Comparison of ENCODE assay signal across 24 cellular contexts in the genomic region with DNA sequence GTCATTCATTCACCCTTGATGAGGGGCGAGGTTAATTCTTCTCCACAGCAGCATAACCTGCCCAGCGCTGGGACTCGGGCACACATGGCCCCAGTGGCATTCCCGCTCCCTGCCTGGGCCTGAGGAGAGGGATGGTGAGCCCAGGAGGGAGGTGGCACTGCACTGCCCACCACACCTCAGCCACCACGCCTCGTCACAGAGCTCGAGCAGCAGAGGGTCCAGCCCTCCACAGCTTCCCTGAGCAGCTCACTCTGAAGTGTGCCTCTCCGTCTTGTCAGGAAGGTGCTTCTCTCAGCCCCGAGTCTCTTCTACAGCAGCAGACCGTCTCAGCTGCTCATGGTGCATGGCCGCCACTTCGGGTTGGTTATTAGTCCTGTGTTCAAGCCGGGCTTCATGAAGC. TPM values are rescaled to one million over a fixed set of nuclear protein-coding genes. Genes with fewer than 3 reads are reported as not detected.
DNase-seq lines count a peak whose midpoint lies in the region; ATAC-seq lines count a peak whose summit lies in the region.
"Had no signal": no experiment of that assay in that cellular context is flagged by ENCODE, and none has a peak within 500 bp of the region (broad histone marks: within the 10 kb centered on the region; RNA-seq: fewer than 3 reads in every experiment).

No MANE protein-coding gene starts in this region.

- H3K27me3 ChIP-seq in mesenchymal stem cell (ENCODE audit: control insufficient read depth in 1 of 2, insufficient read depth in 1 of 2, low read length in 2 of 2), result no peaks in the 10 kb centered on the region
- H3K27me3 ChIP-seq: BLaER1 treated with 17β-estradiol and CSF1 and Interleukin-3, amounts not matched to agents 10 nM and 100 nM; SJSA1 had no signal

- no peak overlapping the region for H3K18ac ChIP-seq in mesenchymal stem cell (ENCODE audit: low read depth in 1 of 2, low read length in 2 of 2)

- no peak overlapping the region for H2BK120ac ChIP-seq in mesenchymal stem cell (ENCODE audit: low read depth, low read length)

- H3K4me1 Mint-ChIP-seq in activated T-cell treated with anti-CD3 and anti-CD28 coated beads, Interleukin-2, amount 50 U/mL, for 72 hours (ENCODE audit: low read depth), result no peaks in the 10 kb centered on the region
- H3K4me1 Mint-ChIP-seq in activated T-helper 1 cell treated with anti-CD3 and anti-CD28 coated beads, Interleukin-12 subunit alpha, Interleukin-12 subunit beta, Interleukin-2, Interleukin-4 antibody, amounts not matched to agents 30 ng/mL and 10 ng/mL and 1 ng/mL, durations not matched to agents 14 hours and 24 hours and 36 hours (ENCODE audit: low read depth), result peaks cover 5% of the 10 kb centered on the region

- peaks cover 2 to 3% of the 10 kb centered on the region in 2 donors for H3K36me3 Mint-ChIP-seq in activated T-cell treated with anti-CD3 and anti-CD28 coated beads, Interleukin-2, amount 50 U/mL, for 72 hours (ENCODE audit: insufficient read depth in 2 of 2)
- peaks cover 29% of the 10 kb centered on the region for H3K36me3 Mint-ChIP-seq in activated T-helper 1 cell treated with anti-CD3 and anti-CD28 coated beads, Interleukin-12 subunit alpha, Interleukin-12 subunit beta, Interleukin-2, Interleukin-4 antibody, amounts not matched to agents 30 ng/mL and 10 ng/mL and 1 ng/mL, durations not matched to agents 14 hours and 24 hours and 36 hours (ENCODE audit: low read depth)

- H3K4me3 Mint-ChIP-seq in activated T-cell treated with anti-CD3 and anti-CD28 coated beads, Interleukin-2, amount 50 U/mL, for 72 hours, result no peak overlapping the region
- H3K4me3 Mint-ChIP-seq in activated T-helper 1 cell treated with anti-CD3 and anti-CD28 coated beads, Interleukin-12 subunit alpha, Interleukin-12 subunit beta, Interleukin-2, Interleukin-4 antibody, amounts not matched to agents 30 ng/mL and 10 ng/mL and 1 ng/mL, durations not matched to agents 14 hours and 24 hours and 36 hours, result no peak overlapping the region
- H3K4me3 Mint-ChIP-seq: CD4-positive, alpha-beta memory T cell had no signal

- H3K27ac Mint-ChIP-seq in activated T-cell treated with anti-CD3 and anti-CD28 coated beads, Interleukin-2, amount 50 U/mL, for 72 hours, result peak overlapping the region; percentile 13
- peak overlapping the region; percentile 16 for H3K27ac Mint-ChIP-seq in activated T-helper 1 cell treated with anti-CD3 and anti-CD28 coated beads, Interleukin-12 subunit alpha, Interleukin-12 subunit beta, Interleukin-2, Interleukin-4 antibody, amounts not matched to agents 30 ng/mL and 10 ng/mL and 1 ng/mL, durations not matched to agents 14 hours and 24 hours and 36 hours

- peaks cover 54 to 74% of the 10 kb centered on the region in 2 experiments for H3K36me3 ChIP-seq in mesenchymal stem cell (ENCODE audit: control insufficient read depth in 1 of 2, insufficient read depth in 2 of 2, low read depth in 1 of 2, low read length in 2 of 2)

- no peak overlapping the region for H3K23ac ChIP-seq in mesenchymal stem cell (ENCODE audit: low read length in 2 of 2)

- H3K4ac ChIP-seq in mesenchymal stem cell (ENCODE audit: low read depth in 1 of 2, low read length in 2 of 2), result no peak overlapping the region

- no peak overlapping the region for H3K9ac ChIP-seq in mesenchymal stem cell (ENCODE audit: low read length)
- H3K9ac ChIP-seq: BLaER1 treated with 17β-estradiol and CSF1 and Interleukin-3, amounts not matched to agents 10 nM and 100 nM had no signal

- H3K4me1 ChIP-seq in mesenchymal stem cell (ENCODE audit: control insufficient read depth, insufficient read depth, low read depth, low read length), result peaks cover 3% of the 10 kb centered on the region
- H3K4me1 ChIP-seq: BLaER1 treated with 17β-estradiol and CSF1 and Interleukin-3, amounts not matched to agents 10 nM and 100 nM; Caco-2; SJSA1 had no signal

- no peak overlapping the region for H3K27ac ChIP-seq in mesenchymal stem cell (ENCODE audit: low read length, poor library complexity, severe bottlenecking)
- peak overlapping the region; percentile 30 for H3K27ac ChIP-seq in temporal lobe (ENCODE audit: low read depth, low read length)
- H3K27ac ChIP-seq: BLaER1 treated with 17β-estradiol and CSF1 and Interleukin-3, amounts not matched to agents 10 nM and 100 nM; PC-9; SJSA1 had no signal

- H3K4me3 ChIP-seq in mesenchymal stem cell (ENCODE audit: insufficient read depth in 1 of 2, low read depth in 1 of 2, low read length in 2 of 2), result no peak overlapping the region
- H3K4me3 ChIP-seq: BLaER1 treated with 17β-estradiol and CSF1 and Interleukin-3, amounts not matched to agents 10 nM and 100 nM; PC-9; SJSA1 had no signal

- no peak overlapping the region for H2BK15ac ChIP-seq in mesenchymal stem cell (ENCODE audit: low read depth, poor library complexity, severe bottlenecking)

- intact Hi-C loops in activated T-helper 1 cell treated with anti-CD3 and anti-CD28 coated beads, Interleukin-12 subunit alpha, Interleukin-12 subunit beta, Interleukin-2, Interleukin-4 antibody, amounts not matched to agents 30 ng/mL and 10 ng/mL and 1 ng/mL, durations not matched to agents 14 hours and 24 hours and 36 hours (cut with micrococcal nuclease), result no loop called here

- no peak overlapping the region for H2AFZ ChIP-seq in mesenchymal stem cell (ENCODE audit: low read depth, low read length)
- H2AFZ ChIP-seq: PC-9 had no signal

- WGBS in mesenchymal stem cell, result 97% methylated on average over 12 of the region's 13 CpGs

- DNase-seq in activated T-cell treated with anti-CD3 and anti-CD28 coated beads, Interleukin-2, amount 50 U/mL, for 72 hours, result no peak
- no peak for DNase-seq in activated T-cell treated with anti-CD3 and anti-CD28 coated beads, Interleukin-2, amount 50 U/mL, for 1 hour
- DNase-seq in activated T-helper 1 cell treated with anti-CD3 and anti-CD28 coated beads, Interleukin-12 subunit alpha, Interleukin-12 subunit beta, Interleukin-2, Interleukin-4 antibody, amounts not matched to agents 30 ng/mL and 10 ng/mL and 1 ng/mL, durations not matched to agents 14 hours and 24 hours and 36 hours (ENCODE audit: low spot score), result no peak
- DNase-seq in mesenchymal stem cell (no peak), DMS153 treated with DMSO at 0.1 percent for 48 hours (lab: John Stamatoyannopoulos, UW; ENCODE audit: unreplicated experiment) (no peak), Ammon's horn (ENCODE audit: low spot score) (no peak)
- DNase-seq: Caco-2; CD4-positive, alpha-beta memory T cell; DMS79 treated with DMSO at 0.1 percent for 48 hours; GF-D8; Karpas-422; NCI-H1092; NCI-H1417 treated with DMSO at 0.1 percent for 48 hours; NCI-H1694 treated with DMSO at 0.1 percent for 48 hours; NCI-H2081; NCI-H2227 treated with DMSO at 0.1 percent for 48 hours; NCI-H526 treated with DMSO at 0.1 percent for 48 hours; PC-9; Right ventricle myocardium superior had no signal

- no peaks in the 10 kb centered on the region for H3K79me1 ChIP-seq in mesenchymal stem cell (replicated peaks; ENCODE audit: low read length, poor library complexity, severe bottlenecking)

- ATAC-seq in activated T-cell treated with anti-CD3 and anti-CD28 coated beads, Interleukin-2, amount 50 U/mL, for 72 hours (replicated peaks in 1 of 2), result no peak
- no peak for ATAC-seq in GM21619 (IDR thresholded peaks at IDR 0.05; ENCODE audit: unreplicated experiment)
- ATAC-seq: HepG2 had no signal

- H2AK5ac ChIP-seq in mesenchymal stem cell (ENCODE audit: low read length, severe bottlenecking), result no peak overlapping the region

- no peaks in the 10 kb centered on the region for H3K9me3 Mint-ChIP-seq in activated T-cell treated with anti-CD3 and anti-CD28 coated beads, Interleukin-2, amount 50 U/mL, for 72 hours
- H3K9me3 Mint-ChIP-seq in activated T-helper 1 cell treated with anti-CD3 and anti-CD28 coated beads, Interleukin-12 subunit alpha, Interleukin-12 subunit beta, Interleukin-2, Interleukin-4 antibody, amounts not matched to agents 30 ng/mL and 10 ng/mL and 1 ng/mL, durations not matched to agents 14 hours and 24 hours and 36 hours, result no peaks in the 10 kb centered on the region
- H3K9me3 Mint-ChIP-seq: CD4-positive, alpha-beta memory T cell had no signal

- H2BK12ac ChIP-seq in mesenchymal stem cell (ENCODE audit: low read length in 2 of 2), result no peak overlapping the region

- no peak overlapping the region for H3K14ac ChIP-seq in mesenchymal stem cell (ENCODE audit: low read length in 2 of 2)

- no peaks in the 10 kb centered on the region for H3K27me3 Mint-ChIP-seq in activated T-cell treated with anti-CD3 and anti-CD28 coated beads, Interleukin-2, amount 50 U/mL, for 72 hours (ENCODE audit: low read depth)
- no peaks in the 10 kb centered on the region for H3K27me3 Mint-ChIP-seq in activated T-helper 1 cell treated with anti-CD3 and anti-CD28 coated beads, Interleukin-12 subunit alpha, Interleukin-12 subunit beta, Interleukin-2, Interleukin-4 antibody, amounts not matched to agents 30 ng/mL and 10 ng/mL and 1 ng/mL, durations not matched to agents 14 hours and 24 hours and 36 hours (ENCODE audit: insufficient read depth)
- H3K27me3 Mint-ChIP-seq: CD4-positive, alpha-beta memory T cell had no signal

- no peaks in the 10 kb centered on the region for H3K9me3 ChIP-seq in mesenchymal stem cell (ENCODE audit: control insufficient read depth, low read length)
- H3K9me3 ChIP-seq: BLaER1 treated with 17β-estradiol and CSF1 and Interleukin-3, amounts not matched to agents 10 nM and 100 nM; Caco-2; SJSA1 had no signal

- no peak overlapping the region for H4K8ac ChIP-seq in mesenchymal stem cell (ENCODE audit: low read length)

- peak overlapping the region; percentile 40 for H4K91ac ChIP-seq in mesenchymal stem cell (ENCODE audit: low read length)

- H3K4me2 ChIP-seq in mesenchymal stem cell (ENCODE audit: low read length, poor library complexity, severe bottlenecking), result no peak overlapping the region
- H3K4me2 ChIP-seq: BLaER1 treated with 17β-estradiol and CSF1 and Interleukin-3, amounts not matched to agents 10 nM and 100 nM; PC-9 had no signal

- H2BK5ac ChIP-seq in mesenchymal stem cell (ENCODE audit: low read depth, low read length, poor library complexity, severe bottlenecking), result no peak overlapping the region

RNA-seq across cellular contexts. Expression of a gene that starts 34.9 kb away (rescaled TPM):
- 10 to 100 TPM; 29.4 to 32.2 TPM for total RNA-seq in activated T-cell treated with anti-CD3 and anti-CD28 coated beads, Interleukin-2, amount 50 U/mL, for 72 hours
- 20.3 and 21.2 TPM in 2 replicates for total RNA-seq in activated T-helper 1 cell treated with anti-CD3 and anti-CD28 coated beads, Interleukin-12 subunit alpha, Interleukin-12 subunit beta, Interleukin-2, Interleukin-4 antibody, amounts not matched to agents 30 ng/mL and 10 ng/mL and 1 ng/mL, durations not matched to agents 14 hours and 24 hours and 36 hours
- 33.0 TPM for polyA plus RNA-seq in mesenchymal stem cell (2013, experiment 1 of 2)
- polyA plus RNA-seq in mesenchymal stem cell (2013, experiment 2 of 2), result 36.8 TPM
- 49.2 TPM for total RNA-seq in temporal lobe

RNA-seq across cellular contexts. Expression of a gene that starts 35.0 kb away (rescaled TPM):
- total RNA-seq in activated T-cell treated with anti-CD3 and anti-CD28 coated beads, Interleukin-2, amount 50 U/mL, for 72 hours, result 10 to 100 TPM; 35.2 to 40.6 TPM
- 41.4 and 43.0 TPM in 2 replicates for total RNA-seq in activated T-helper 1 cell treated with anti-CD3 and anti-CD28 coated beads, Interleukin-12 subunit alpha, Interleukin-12 subunit beta, Interleukin-2, Interleukin-4 antibody, amounts not matched to agents 30 ng/mL and 10 ng/mL and 1 ng/mL, durations not matched to agents 14 hours and 24 hours and 36 hours
- 64.2 TPM for polyA plus RNA-seq in mesenchymal stem cell (2013, experiment 1 of 2)
- polyA plus RNA-seq in mesenchymal stem cell (2013, experiment 2 of 2), result 81.8 TPM
- total RNA-seq in temporal lobe, result 32.5 TPM
